ENCODE assay signal across 16 cellular contexts in genomic region chr10:77633376-77633775, GRCh38. TPM values are rescaled to one million over a fixed set of nuclear protein-coding genes. Genes with fewer than 3 reads are reported as not detected.
"Had no signal": no experiment of that assay in that cellular context is flagged by ENCODE, and none has a peak within 500 bp of the region (broad histone marks: within the 10 kb centered on the region; RNA-seq: fewer than 3 reads in every experiment).

No MANE protein-coding gene starts in this region.

- H3K27ac ChIP-seq: right atrium auricular region had no signal

- ATAC-seq: WTC11 had no signal

- H3K4me3 ChIP-seq: lung, right atrium auricular region had no signal

- DNase-seq: activated CD4-positive, alpha-beta T cell treated with anti-CD3 and anti-CD28 coated beads, Interleukin-2, amount 10 ng/mL, durations not matched to agents 7 days and 5 days; activated naive CD4-positive, alpha-beta T cell treated with anti-CD3 and anti-CD28 coated beads, Interleukin-2, amount 10 ng/mL, durations not matched to agents 7 days and 5 days; activated T-cell treated with anti-CD3 and anti-CD28 coated beads for 4 hours; cortex of kidney; effector CD8-positive, alpha-beta T cell; glutamatergic neuron; midbrain; naive B cell; posterior cingulate gyrus; stimulated activated CD4-positive, alpha-beta T cell treated with anti-CD3 and anti-CD28 coated beads, Interleukin-2, amount 100 ng/mL, for 24 hours; stimulated activated naive CD4-positive, alpha-beta T cell; substantia nigra had no signal

- H3K36me3 ChIP-seq: right atrium auricular region had no signal

- H3K9me3 ChIP-seq: right atrium auricular region had no signal

RNA-seq across cellular contexts. Expression of gene KCNMA1, which starts 4.2 kb away (rescaled TPM):
- total RNA-seq: activated CD4-positive, alpha-beta T cell treated with anti-CD3 and anti-CD28 coated beads, Interleukin-2, amount 10 ng/mL, durations not matched to agents 7 days and 5 days; activated CD8-positive, alpha-beta memory T cell treated with anti-CD3 and anti-CD28 coated beads for 36 hours had no signal
